In genomic region chr2:218397502-218398436, GRCh38 we compare ENCODE assay signal across 1 cellular context.
TF ChIP-seq lines count a peak whose summit lies in the region.

No MANE protein-coding gene starts in this region.

TF ChIP-seq in HepG2, 621 proteins besides CTCF, POLR2A, EP300 and RAD21 (continued from another document and continues in another):
- peak; percentile 63 for TF ChIP-seq THRA (CRISPR knock-in tag; IDR thresholded peaks at IDR 0.05; ENCODE audit: borderline replicate concordance)
- peak; percentile 89; the same call in 1 of the 2 replicates for TF ChIP-seq ZNF747 (CRISPR knock-in tag; IDR thresholded peaks at IDR 0.05; ENCODE audit: borderline replicate concordance)
- TF ChIP-seq DR1 (CRISPR knock-in tag; IDR thresholded peaks at IDR 0.05) = peak; percentile 84
- no peak for TF ChIP-seq ARID3A (IDR thresholded peaks at IDR 0.05; ENCODE audit: low read depth, low read length)
- peak; percentile 72 for TF ChIP-seq TAF1 (CRISPR knock-in tag; IDR thresholded peaks at IDR 0.05)
- no peak for TF ChIP-seq TOE1 (CRISPR knock-in tag; IDR thresholded peaks at IDR 0.05)
- no peak; the same call in 1 of the 2 replicates for TF ChIP-seq RARG (CRISPR knock-in tag; IDR thresholded peaks at IDR 0.05; ENCODE audit: low read depth)
- TF ChIP-seq TAF15 (IDR thresholded peaks at IDR 0.05; ENCODE audit: low read depth, low read length, poor library complexity, severe bottlenecking) = peak; percentile 42
- peak; percentile 82 for TF ChIP-seq GATAD2A (CRISPR knock-in tag; IDR thresholded peaks at IDR 0.05)
- peak; percentile 81; the same call in 1 of the 2 replicates for TF ChIP-seq HMG20B (CRISPR knock-in tag; conservative IDR thresholded peaks at IDR 0.05)
- TF ChIP-seq ZNF256 (CRISPR knock-in tag; conservative IDR thresholded peaks at IDR 0.05) = peak; percentile 91
- TF ChIP-seq, protein P1, sequence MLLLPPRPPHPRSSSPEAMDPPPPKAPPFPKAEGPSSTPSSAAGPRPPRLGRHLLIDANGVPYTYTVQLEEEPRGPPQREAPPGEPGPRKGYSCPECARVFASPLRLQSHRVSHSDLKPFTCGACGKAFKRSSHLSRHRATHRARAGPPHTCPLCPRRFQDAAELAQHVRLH (CRISPR knock-in tag; IDR thresholded peaks at IDR 0.05; ENCODE audit: borderline replicate concordance, low read depth) = peak; percentile 76; the same call in 1 of the 2 replicates
- TF ChIP-seq, protein P2, sequence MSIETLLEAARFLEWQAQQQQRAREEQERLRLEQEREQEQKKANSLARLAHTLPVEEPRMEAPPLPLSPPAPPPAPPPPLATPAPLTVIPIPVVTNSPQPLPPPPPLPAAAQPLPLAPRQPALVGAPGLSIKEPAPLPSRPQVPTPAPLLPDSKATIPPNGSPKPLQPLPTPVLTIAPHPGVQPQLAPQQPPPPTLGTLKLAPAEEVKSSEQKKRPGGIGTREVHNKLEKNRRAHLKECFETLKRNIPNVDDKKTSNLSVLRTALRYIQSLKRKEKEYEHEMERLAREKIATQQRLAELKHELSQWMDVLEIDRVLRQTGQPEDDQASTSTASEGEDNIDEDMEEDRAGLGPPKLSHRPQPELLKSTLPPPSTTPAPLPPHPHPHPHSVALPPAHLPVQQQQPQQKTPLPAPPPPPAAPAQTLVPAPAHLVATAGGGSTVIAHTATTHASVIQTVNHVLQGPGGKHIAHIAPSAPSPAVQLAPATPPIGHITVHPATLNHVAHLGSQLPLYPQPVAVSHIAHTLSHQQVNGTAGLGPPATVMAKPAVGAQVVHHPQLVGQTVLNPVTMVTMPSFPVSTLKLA (IDR thresholded peaks at IDR 0.05) = no peak
- 0 out of 2 replicates have a peak, but pooled peaks have one; percentile 50 for TF ChIP-seq GFI1 (CRISPR knock-in tag; IDR thresholded peaks at IDR 0.05; ENCODE audit: borderline replicate concordance)
- no peak for TF ChIP-seq ZNF382 (CRISPR knock-in tag; IDR thresholded peaks at IDR 0.05; ENCODE audit: borderline replicate concordance)
- TF ChIP-seq ZNF567 (CRISPR knock-in tag; IDR thresholded peaks at IDR 0.05; ENCODE audit: borderline replicate concordance) = peak; percentile 87; the same call in 1 of the 2 replicates
- peak; percentile 77; the same call in 1 of the 2 replicates for TF ChIP-seq ZNF773 (CRISPR knock-in tag; IDR thresholded peaks at IDR 0.05; ENCODE audit: borderline replicate concordance)
- no peak; the same call in 1 of the 2 replicates for TF ChIP-seq NR1H2 (CRISPR knock-in tag; IDR thresholded peaks at IDR 0.05; ENCODE audit: borderline replicate concordance, low read depth)
- no peak; the same call in 1 of the 2 replicates for TF ChIP-seq DPF2 (CRISPR knock-in tag; IDR thresholded peaks at IDR 0.05; ENCODE audit: borderline replicate concordance, low read depth)
- TF ChIP-seq, protein P3, sequence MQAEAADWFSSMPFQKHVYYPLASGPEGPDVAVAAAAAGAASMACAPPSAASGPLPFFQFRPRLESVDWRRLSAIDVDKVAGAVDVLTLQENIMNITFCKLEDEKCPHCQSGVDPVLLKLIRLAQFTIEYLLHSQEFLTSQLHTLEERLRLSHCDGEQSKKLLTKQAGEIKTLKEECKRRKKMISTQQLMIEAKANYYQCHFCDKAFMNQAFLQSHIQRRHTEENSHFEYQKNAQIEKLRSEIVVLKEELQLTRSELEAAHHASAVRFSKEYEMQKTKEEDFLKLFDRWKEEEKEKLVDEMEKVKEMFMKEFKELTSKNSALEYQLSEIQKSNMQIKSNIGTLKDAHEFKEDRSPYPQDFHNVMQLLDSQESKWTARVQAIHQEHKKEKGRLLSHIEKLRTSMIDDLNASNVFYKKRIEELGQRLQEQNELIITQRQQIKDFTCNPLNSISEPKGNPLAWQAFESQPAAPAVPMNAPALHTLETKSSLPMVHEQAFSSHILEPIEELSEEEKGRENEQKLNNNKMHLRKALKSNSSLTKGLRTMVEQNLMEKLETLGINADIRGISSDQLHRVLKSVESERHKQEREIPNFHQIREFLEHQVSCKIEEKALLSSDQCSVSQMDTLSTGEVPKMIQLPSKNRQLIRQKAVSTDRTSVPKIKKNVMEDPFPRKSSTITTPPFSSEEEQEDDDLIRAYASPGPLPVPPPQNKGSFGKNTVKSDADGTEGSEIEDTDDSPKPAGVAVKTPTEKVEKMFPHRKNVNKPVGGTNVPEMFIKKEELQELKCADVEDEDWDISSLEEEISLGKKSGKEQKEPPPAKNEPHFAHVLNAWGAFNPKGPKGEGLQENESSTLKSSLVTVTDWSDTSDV (CRISPR knock-in tag; IDR thresholded peaks at IDR 0.05) = peak; percentile 13; the same call in 1 of the 2 replicates
- TF ChIP-seq HES4 (CRISPR knock-in tag; IDR thresholded peaks at IDR 0.05; ENCODE audit: borderline replicate concordance) = peak; percentile 54; the same call in 1 of the 2 replicates
- TF ChIP-seq REL (CRISPR knock-in tag; conservative IDR thresholded peaks at IDR 0.05) = peak; percentile 69; the same call in 1 of the 2 replicates
- no peak for TF ChIP-seq TBP (CRISPR knock-in tag; IDR thresholded peaks at IDR 0.05)
- TF ChIP-seq RFX5 (IDR thresholded peaks at IDR 0.05; ENCODE audit: low read depth, low read length) = no peak
- no peak for TF ChIP-seq ELF1 (CRISPR knock-in tag; IDR thresholded peaks at IDR 0.05)
- TF ChIP-seq PHB2 (IDR thresholded peaks at IDR 0.05; ENCODE audit: partially characterized antibody) = no peak
- peak; percentile 76; the same call in 1 of the 2 replicates for TF ChIP-seq ZBTB34 (CRISPR knock-in tag; IDR thresholded peaks at IDR 0.05)
- peak; percentile 97 for TF ChIP-seq AKAP8 (CRISPR knock-in tag; IDR thresholded peaks at IDR 0.05)
- no peak; the same call in 1 of the 2 replicates for TF ChIP-seq STAT5B (CRISPR knock-in tag; IDR thresholded peaks at IDR 0.05)
- TF ChIP-seq, protein P4, sequence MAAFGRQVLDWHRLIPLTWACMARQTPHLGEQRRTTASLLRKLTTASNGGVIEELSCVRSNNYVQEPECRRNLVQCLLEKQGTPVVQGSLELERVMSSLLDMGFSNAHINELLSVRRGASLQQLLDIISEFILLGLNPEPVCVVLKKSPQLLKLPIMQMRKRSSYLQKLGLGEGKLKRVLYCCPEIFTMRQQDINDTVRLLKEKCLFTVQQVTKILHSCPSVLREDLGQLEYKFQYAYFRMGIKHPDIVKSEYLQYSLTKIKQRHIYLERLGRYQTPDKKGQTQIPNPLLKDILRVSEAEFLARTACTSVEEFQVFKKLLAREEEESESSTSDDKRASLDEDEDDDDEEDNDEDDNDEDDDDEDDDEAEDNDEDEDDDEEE (CRISPR knock-in tag; IDR thresholded peaks at IDR 0.05) = no peak
- no peak for TF ChIP-seq ZXDC (CRISPR knock-in tag; IDR thresholded peaks at IDR 0.05)
- peak; percentile 90 for TF ChIP-seq ZC3H13 (CRISPR knock-in tag; IDR thresholded peaks at IDR 0.05)
- no peak; the same call in 1 of the 2 replicates for TF ChIP-seq ZHX1 (CRISPR knock-in tag; IDR thresholded peaks at IDR 0.05; ENCODE audit: low read depth)
- TF ChIP-seq TFAP4 (IDR thresholded peaks at IDR 0.05; ENCODE audit: borderline replicate concordance, low read depth) = peak; percentile 62; the same call in 1 of the 2 replicates
- peak; percentile 93 for TF ChIP-seq SRSF1 (optimal IDR thresholded peaks at IDR 0.05; ENCODE audit: low read depth, low read length)
- TF ChIP-seq, protein P5, sequence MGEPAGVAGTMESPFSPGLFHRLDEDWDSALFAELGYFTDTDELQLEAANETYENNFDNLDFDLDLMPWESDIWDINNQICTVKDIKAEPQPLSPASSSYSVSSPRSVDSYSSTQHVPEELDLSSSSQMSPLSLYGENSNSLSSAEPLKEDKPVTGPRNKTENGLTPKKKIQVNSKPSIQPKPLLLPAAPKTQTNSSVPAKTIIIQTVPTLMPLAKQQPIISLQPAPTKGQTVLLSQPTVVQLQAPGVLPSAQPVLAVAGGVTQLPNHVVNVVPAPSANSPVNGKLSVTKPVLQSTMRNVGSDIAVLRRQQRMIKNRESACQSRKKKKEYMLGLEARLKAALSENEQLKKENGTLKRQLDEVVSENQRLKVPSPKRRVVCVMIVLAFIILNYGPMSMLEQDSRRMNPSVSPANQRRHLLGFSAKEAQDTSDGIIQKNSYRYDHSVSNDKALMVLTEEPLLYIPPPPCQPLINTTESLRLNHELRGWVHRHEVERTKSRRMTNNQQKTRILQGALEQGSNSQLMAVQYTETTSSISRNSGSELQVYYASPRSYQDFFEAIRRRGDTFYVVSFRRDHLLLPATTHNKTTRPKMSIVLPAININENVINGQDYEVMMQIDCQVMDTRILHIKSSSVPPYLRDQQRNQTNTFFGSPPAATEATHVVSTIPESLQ (CRISPR knock-in tag; conservative IDR thresholded peaks at IDR 0.05) = peak; percentile 8; the same call in 1 of the 2 replicates
- TF ChIP-seq ZNF44 (CRISPR knock-in tag; IDR thresholded peaks at IDR 0.05) = no peak; the same call in 1 of the 2 replicates
- no peak for TF ChIP-seq NFE2L1 (CRISPR knock-in tag; IDR thresholded peaks at IDR 0.05; ENCODE audit: borderline replicate concordance)
- no peak for TF ChIP-seq SRSF4 (IDR thresholded peaks at IDR 0.05; ENCODE audit: low read depth, low read length, poor library complexity, severe bottlenecking)
